10 cellular contexts compared by ENCODE assay signal in the genomic region with DNA sequence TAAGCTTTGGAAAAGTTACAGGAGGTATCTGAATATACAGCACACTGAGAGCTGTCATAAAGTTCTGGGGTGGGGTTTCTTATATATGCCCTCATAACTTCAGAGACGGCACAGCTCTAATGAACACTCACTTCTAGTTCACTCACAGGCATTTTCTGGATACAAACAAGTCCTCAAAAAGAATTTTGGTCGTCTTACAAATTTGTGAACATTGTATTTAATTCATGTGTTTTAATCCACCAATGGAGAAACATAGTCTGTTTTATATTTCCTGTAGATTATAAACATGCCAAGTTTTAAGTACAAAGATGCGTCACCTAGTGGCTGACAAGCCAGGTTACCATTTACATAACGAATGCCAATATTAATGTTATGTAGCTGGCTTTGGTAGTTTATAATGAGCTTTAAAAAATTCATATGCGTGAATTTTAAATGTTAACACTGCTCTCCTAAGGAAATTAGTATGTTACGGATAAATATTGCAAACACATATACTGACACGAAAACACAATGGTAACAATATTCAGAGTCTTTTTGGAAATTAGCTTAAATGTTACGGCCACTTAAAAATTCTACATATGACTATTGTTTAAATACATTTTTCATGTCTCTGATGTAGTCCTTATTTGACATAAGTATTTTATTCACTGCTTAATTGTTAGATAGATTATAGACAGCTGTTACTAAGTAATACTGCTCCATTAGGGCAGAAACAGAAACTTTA. TPM values are rescaled to one million over a fixed set of nuclear protein-coding genes. Genes with fewer than 3 reads are reported as not detected.
DNase-seq lines count a peak whose midpoint lies in the region; ATAC-seq, FAIRE-seq and TF ChIP-seq lines count a peak whose summit lies in the region.
"Had no signal": no experiment of that assay in that cellular context is flagged by ENCODE, and none has a peak within 500 bp of the region (broad histone marks: within the 10 kb centered on the region; RNA-seq: fewer than 3 reads in every experiment).

No MANE protein-coding gene starts in this region.

- H3K9me1 ChIP-seq in keratinocyte (ENCODE audit: control insufficient read depth, extremely low read depth, insufficient read depth, low read length) = no peaks in the 10 kb centered on the region

- TF ChIP-seq POLR2A in suprapubic skin (IDR thresholded peaks at IDR 0.05) = no peak

- peak overlapping the region; percentile 53 to 73 for H3K4me3 ChIP-seq in ascending aorta
- H3K4me3 ChIP-seq in keratinocyte (ENCODE audit: control insufficient read depth in 2 of 3, extremely low read depth in 1 of 3, insufficient read depth in 2 of 3, low read depth in 1 of 3, low read length in 3 of 3) = no peak overlapping the region
- peak overlapping the region; percentile 45 for H3K4me3 ChIP-seq in suprapubic skin

- H3K4me1 ChIP-seq in ascending aorta (peaks cover 0 to 8% of the 10 kb centered on the region in 2 donors), keratinocyte (ENCODE audit: control insufficient read depth, extremely low read depth, insufficient read depth, low read length) (no peaks in the 10 kb centered on the region), suprapubic skin (no peaks in the 10 kb centered on the region)

- ATAC-seq in stimulated activated naive CD8-positive, alpha-beta T cell treated with anti-CD3 and anti-CD28 coated beads, Interleukin-15, Interleukin-2, amounts not matched to agents 100 U/mL and 50 U/mL, for 24 hours = no peak

- H3K36me3 ChIP-seq in ascending aorta (no peaks in the 10 kb centered on the region), keratinocyte (ENCODE audit: control insufficient read depth in 2 of 2, extremely low read depth in 1 of 2, insufficient read depth in 2 of 2, low read length in 2 of 2) (no peaks in the 10 kb centered on the region), suprapubic skin (no peaks in the 10 kb centered on the region)

- intact Hi-C loops in ascending aorta (cut with DNase I) = loop anchor here (2.0 to 10.0 kb wide), 5 partner anchors 82 to 436 kb away; no protein-coding TSS in a partner anchor

- no peak overlapping the region for H3K4me2 ChIP-seq in keratinocyte (ENCODE audit: control insufficient read depth, extremely low read depth, insufficient read depth, low read depth, low read length)

- TF ChIP-seq EP300 in suprapubic skin (IDR thresholded peaks at IDR 0.05) = no peak

- dilution Hi-C loops in keratinocyte (cut with MboI; ENCODE audit: extremely low pct_ligation_motif_present, low sequenced_read_pairs) = loop anchor here (25.0 kb wide), 1 partner anchor 439 kb away; no protein-coding TSS in a partner anchor

- peak; percentile 36 for DNase-seq in HT-29 (ENCODE audit: low spot score)
- DNase-seq in ascending aorta (ENCODE audit: low spot score in 2 of 2) = no peak
- DNase-seq in keratinocyte (ENCODE audit: low read depth, low spot score) = no peak
- no peak for DNase-seq in suprapubic skin (ENCODE audit: low spot score in 2 of 2)
- no peak for DNase-seq in NCI-H1105 treated with DMSO at 0.1 percent for 48 hours (lab: John Stamatoyannopoulos, UW)
- DNase-seq in stimulated activated naive CD8-positive, alpha-beta T cell treated with anti-CD3 and anti-CD28 coated beads, Interleukin-15, Interleukin-2, amounts not matched to agents 100 U/mL and 50 U/mL, for 24 hours = no peak
- DNase-seq in SHP77 treated with DMSO at 0.1 percent for 48 hours (lab: John Stamatoyannopoulos, UW) = no peak
- DNase-seq: midbrain; RPMI8226; stimulated activated CD8-positive, alpha-beta memory T cell treated with anti-CD3 and anti-CD28 coated beads, Interleukin-4, amount 100 ng/mL, for 48 hours had no signal

- no peak overlapping the region for H3K9ac ChIP-seq in keratinocyte (ENCODE audit: control insufficient read depth, extremely low read depth, insufficient read depth, low read length)

- FAIRE-seq in keratinocyte (lab: Jason Lieb, UNC) = no peak

- TF ChIP-seq CTCF in ascending aorta (IDR thresholded peaks at IDR 0.05) (peak in 2 of 3 experiments; percentile 55 to 67), keratinocyte (optimal IDR thresholded peaks at IDR 0.05 in 1 of 3, IDR thresholded peaks at IDR 0.05 in 1 of 3, conservative IDR thresholded peaks at IDR 0.05 in 1 of 3; ENCODE audit: extremely low read depth in 1 of 3, insufficient read depth in 2 of 3, low read length in 3 of 3) (peak in 2 of 3 experiments; percentile 42 to 54), suprapubic skin (IDR thresholded peaks at IDR 0.05) (no peak)

- no peaks in the 10 kb centered on the region for H4K20me1 ChIP-seq in keratinocyte (ENCODE audit: control insufficient read depth, extremely low read depth, insufficient read depth, low read length)

- H3K27me3 ChIP-seq in ascending aorta (no peaks in the 10 kb centered on the region), keratinocyte (ENCODE audit: control insufficient read depth, extremely low read depth, insufficient read depth, low read length) (no peaks in the 10 kb centered on the region), suprapubic skin (no peaks in the 10 kb centered on the region)

- no peaks in the 10 kb centered on the region for H3K79me2 ChIP-seq in keratinocyte (ENCODE audit: control insufficient read depth, insufficient read depth, low read length)

- 31% methylated on average over 8 of the region's 8 CpGs for WGBS in suprapubic skin

- H3K9me3 ChIP-seq in ascending aorta (no peaks in the 10 kb centered on the region), keratinocyte (ENCODE audit: control insufficient read depth, low read depth, low read length) (no peaks in the 10 kb centered on the region), suprapubic skin (no peaks in the 10 kb centered on the region)

- H2AFZ ChIP-seq in keratinocyte (ENCODE audit: control insufficient read depth, low read length) = peak overlapping the region; percentile 33

- peak overlapping the region; percentile 83 to 85 for H3K27ac ChIP-seq in ascending aorta
- no peak overlapping the region for H3K27ac ChIP-seq in keratinocyte (ENCODE audit: control insufficient read depth, insufficient read depth, low read length)
- peak overlapping the region; percentile 85 for H3K27ac ChIP-seq in suprapubic skin

RNA-seq across cellular contexts. Expression of a gene that starts 2.5 kb away (rescaled TPM):
- total RNA-seq in HT-29 (2014; rRNA removed; shearing (Covaris generic)) = not detected in 2 replicates
- total RNA-seq in ascending aorta (411 TPM), suprapubic skin (10 to 100 TPM; 19.2 to 73.2 (median 54.9) TPM)
- 0.01 to 0.03 TPM (median 0.03 TPM) in 3 replicates for polyA plus RNA-seq in keratinocyte
- not detected for polyA plus RNA-seq in keratinocyte (2011; ENCODE audit: low read depth)
- polyA plus RNA-seq in keratinocyte (2011; cell fraction: cytosol; rRNA removed) = 0.03 TPM in 1 of 2 replicates, not detected in the other
- 0.09 and 0.13 TPM in 2 replicates for polyA plus RNA-seq in keratinocyte (2011; cell fraction: nucleus; rRNA removed)
- 0.08 TPM in 1 of 2 replicates, not detected in the other for polyA plus RNA-seq in keratinocyte (2012; ENCODE audit: low replicate concordance)
- 0.82 TPM in 1 of 3 replicates, not detected in the others for polyA minus RNA-seq in keratinocyte
- polyA minus RNA-seq in keratinocyte (2011; cell fraction: cytosol; rRNA and poly(A)+ RNA removed) = not detected
- not detected in 2 replicates for polyA minus RNA-seq in keratinocyte (2011; cell fraction: nucleus; rRNA and poly(A)+ RNA removed)

Comparison
In these comparisons a context has a peak if more than half of its experiments do, and no peak if none do; other contexts are left out.
1. H3K4me3 ChIP-seq: peak in ascending aorta (2 of 2) and suprapubic skin (single experiment); none in keratinocyte (0 of 3).
2. CTCF ChIP-seq: peak in ascending aorta (2 of 3) and keratinocyte (2 of 3); none in suprapubic skin (0 of 2).
3. RNA of a gene that starts 2.5 kb away (total RNA-seq): 411 TPM in ascending aorta (single experiment) and 19.2 to 73.2 TPM in suprapubic skin; not detected in HT-29; every median in the first group is over 10 times any median in the second.